ENCODE assay signal across 22 cellular contexts in genomic region chr2:241232736-241233575, GRCh38. TPM values are rescaled to one million over a fixed set of nuclear protein-coding genes. Genes with fewer than 3 reads are reported as not detected.
DNase-seq lines count a peak whose midpoint lies in the region; ATAC-seq, FAIRE-seq and TF ChIP-seq lines count a peak whose summit lies in the region.
"Had no signal": no experiment of that assay in that cellular context is flagged by ENCODE, and none has a peak within 500 bp of the region (broad histone marks: within the 10 kb centered on the region; RNA-seq: fewer than 3 reads in every experiment).

No MANE protein-coding gene starts in this region.

- DNase-seq in NCI-H2107 treated with DMSO at 0.1 percent for 48 hours (lab: John Stamatoyannopoulos, UW; ENCODE audit: unreplicated experiment) (peak; percentile 26), NCI-H2107 (lab: John Stamatoyannopoulos, UW) (no peak), DMS53 (lab: John Stamatoyannopoulos, UW) (peak; percentile 91), K562 (ENCODE audit: extremely low read depth in 1 of 4, low spot score in 3 of 4) (no peak), nephron progenitor cell (no peak), NCI-H187 treated with DMSO at 0.1 percent for 48 hours (lab: John Stamatoyannopoulos, UW) (no peak), DMS 273 (lab: John Stamatoyannopoulos, UW; ENCODE audit: unreplicated experiment) (no peak)
- DNase-seq: activated CD4-positive, alpha-beta T cell treated with anti-CD3 and anti-CD28 coated beads for 48 hours; activated naive CD4-positive, alpha-beta T cell treated with anti-CD3 and anti-CD28 coated beads, Interleukin-2, amount 10 ng/mL, durations not matched to agents 7 days and 5 days; GF-D8; glutamatergic neuron; NCI-H1694; NCI-H526; stimulated activated naive CD4-positive, alpha-beta T cell treated with Interleukin-2 at 50 U/mL for 16 hours; transverse colon had no signal

- no peaks in the 10 kb centered on the region for H3K9me3 Mint-ChIP-seq in nephron progenitor cell
- H3K9me3 Mint-ChIP-seq: activated naive CD4-positive, alpha-beta T cell treated with anti-CD3 and anti-CD28 coated beads, Interleukin-2, amount 10 ng/mL, durations not matched to agents 7 days and 5 days had no signal

- H3K27me3 Mint-ChIP-seq in nephron progenitor cell (ENCODE audit: low read depth, poor library complexity), result no peaks in the 10 kb centered on the region
- H3K27me3 Mint-ChIP-seq: activated naive CD4-positive, alpha-beta T cell treated with anti-CD3 and anti-CD28 coated beads, Interleukin-2, amount 10 ng/mL, durations not matched to agents 7 days and 5 days had no signal

- BruUV-seq in K562 (replicated peaks; lab: Mats Ljungman, UMichigan), result no TSS peak

- H3K4me3 Mint-ChIP-seq in nephron progenitor cell, result no peak overlapping the region
- H3K4me3 Mint-ChIP-seq: activated naive CD4-positive, alpha-beta T cell treated with anti-CD3 and anti-CD28 coated beads, Interleukin-2, amount 10 ng/mL, durations not matched to agents 7 days and 5 days had no signal

- intact Hi-C loops in K562 (cut with micrococcal nuclease), result no loop called here

- H3K36me3 ChIP-seq in K562 (ENCODE audit: control insufficient read depth, insufficient read depth, low read length), result peaks cover 86% of the 10 kb centered on the region; the same call in 2 of the 3 replicates
- H3K36me3 ChIP-seq: ovary had no signal

- no peaks in the 10 kb centered on the region for H3K9me3 ChIP-seq in K562 (replicated peaks; ENCODE audit: control insufficient read depth, insufficient read depth, low read depth, low read length)
- H3K9me3 ChIP-seq: ascending aorta, HAP-1, ovary, transverse colon had no signal

- POLR2A ChIA-PET in K562 (lab: Yijun Ruan, JAX), result interaction anchor here (0.6 to 0.9 kb wide), 4 partner anchors 18 to 120 kb away, joined by 3 read pairs; no protein-coding TSS in a partner anchor

- in situ Hi-C loops in K562 (cut with MboI), result no loop called here

- H4K20me1 ChIP-seq in K562 (replicated peaks; ENCODE audit: control insufficient read depth, insufficient read depth, low read length), result peaks cover 7% of the 10 kb centered on the region; the same call in 1 of the 2 replicates

- peaks cover 0 to 12% of the 10 kb centered on the region in 2 experiments; a peak in 3 of 5 replicates for H3K4me1 ChIP-seq in K562 (replicated peaks in 1 of 2; ENCODE audit: control insufficient read depth in 2 of 2, insufficient read depth in 2 of 2, low read length in 2 of 2)
- H3K4me1 ChIP-seq: ascending aorta, HAP-1, transverse colon had no signal

- H3K4me3 ChIP-seq in K562, result no peak overlapping the region
- H3K4me3 ChIP-seq: ascending aorta, HAP-1, ovary, transverse colon had no signal

- no peaks in the 10 kb centered on the region for H3K27me3 ChIP-seq in K562 (ENCODE audit: control insufficient read depth in 2 of 2, insufficient read depth in 2 of 2, low read length in 2 of 2)
- H3K27me3 ChIP-seq: ascending aorta, ovary, transverse colon had no signal

- no peak; the same call in 1 of the 2 replicates for TF ChIP-seq POLR2A in K562 (conservative IDR thresholded peaks at IDR 0.05)

- H3K27ac Mint-ChIP-seq in nephron progenitor cell, result peak overlapping the region; percentile 71
- H3K27ac Mint-ChIP-seq: activated naive CD4-positive, alpha-beta T cell treated with anti-CD3 and anti-CD28 coated beads, Interleukin-2, amount 10 ng/mL, durations not matched to agents 7 days and 5 days had no signal

- no peak for FAIRE-seq in K562 (lab: Jason Lieb, UNC)
- FAIRE-seq: D721Med, TTC549 had no signal

- CTCF ChIA-PET in K562 (lab: Yijun Ruan, JAX; ENCODE audit: low intra/inter-chr PET ratio), result no interaction called here

- peaks cover 2% of the 10 kb centered on the region for H3K9me1 ChIP-seq in K562 (ENCODE audit: control insufficient read depth, insufficient read depth, low read length)

- no peak overlapping the region for H2AFZ ChIP-seq in K562 (ENCODE audit: low read depth, low read length)

- ATAC-seq in K562 (no peak), GM21576 (IDR thresholded peaks at IDR 0.05; ENCODE audit: unreplicated experiment) (no peak)
- ATAC-seq: sciatic nerve had no signal

- H3K4me1 Mint-ChIP-seq in nephron progenitor cell, result peaks cover 9% of the 10 kb centered on the region
- H3K4me1 Mint-ChIP-seq: activated naive CD4-positive, alpha-beta T cell treated with anti-CD3 and anti-CD28 coated beads, Interleukin-2, amount 10 ng/mL, durations not matched to agents 7 days and 5 days had no signal

- TF ChIP-seq CTCF in K562 (IDR thresholded peaks at IDR 0.05 in 2 of 3, conservative IDR thresholded peaks at IDR 0.05 in 1 of 3; ENCODE audit: insufficient read depth in 2 of 3, low read depth in 1 of 3, low read length in 3 of 3) (no peak), nephron progenitor cell (IDR thresholded peaks at IDR 0.05) (no peak)

- H3K79me2 ChIP-seq in K562 (ENCODE audit: control insufficient read depth, insufficient read depth, low read length), result no peaks in the 10 kb centered on the region

- no peak overlapping the region for H3K9ac ChIP-seq in K562 (ENCODE audit: insufficient read depth in 1 of 2, low read depth in 2 of 2, low read length in 2 of 2)

- WGBS in K562 (ENCODE audit: insufficient coverage, low coverage, missing lambda C conversion rate), result 92% methylated on average over 5 of the region's 13 CpGs

- no peak for TF ChIP-seq EP300 in K562 (IDR thresholded peaks at IDR 0.05; ENCODE audit: low read length)

- H3K4me2 ChIP-seq in K562 (ENCODE audit: insufficient read depth, low read length), result no peak overlapping the region

- peaks cover 73% of the 10 kb centered on the region for H3K36me3 Mint-ChIP-seq in nephron progenitor cell (ENCODE audit: low read depth)

- no peak for TF ChIP-seq RAD21 in K562 (CRISPR knock-in tag; conservative IDR thresholded peaks at IDR 0.05 in 1 of 2, IDR thresholded peaks at IDR 0.05 in 1 of 2)

- no peak overlapping the region for H3K27ac ChIP-seq in K562 (ENCODE audit: extremely low read depth, low read depth, low read length)
- H3K27ac ChIP-seq: ascending aorta, ovary, transverse colon had no signal

TF ChIP-seq in K562, 482 proteins besides CTCF, POLR2A, EP300 and RAD21:
- no peak for TF ChIP-seq ZNF431 (CRISPR knock-in tag; IDR thresholded peaks at IDR 0.05)
- TF ChIP-seq ZC3H8 (IDR thresholded peaks at IDR 0.05), result no peak
- no peak for TF ChIP-seq ZNF23 (CRISPR knock-in tag; IDR thresholded peaks at IDR 0.05)
- TF ChIP-seq PRMT5 (CRISPR knock-in tag; IDR thresholded peaks at IDR 0.05), result no peak
- peak; percentile 41; the same call in 1 of the 2 replicates for TF ChIP-seq POLR2G (IDR thresholded peaks at IDR 0.05; ENCODE audit: low read depth, low read length)
- TF ChIP-seq HBP1 (CRISPR knock-in tag; IDR thresholded peaks at IDR 0.05), result no peak
- no peak for TF ChIP-seq ZNF24 (IDR thresholded peaks at IDR 0.05)
- no peak for TF ChIP-seq ZBTB34 (CRISPR knock-in tag; IDR thresholded peaks at IDR 0.05)
- TF ChIP-seq PTBP1 (IDR thresholded peaks at IDR 0.05; ENCODE audit: low read depth, low read length), result no peak

RNA-seq across cellular contexts. Expression of gene ANO7, which starts 44.5 kb away (rescaled TPM):
- 12.7 and 25.7 TPM in 2 replicates for total RNA-seq in K562 (2011; cell fraction: chromatin; rRNA removed; ENCODE audit: low replicate concordance)
- 12.8 and 13.2 TPM in 2 replicates for total RNA-seq in K562 (2011; cell fraction: nucleolus; rRNA removed)
- 13.3 and 13.8 TPM in 2 replicates for total RNA-seq in K562 (2011; cell fraction: nucleoplasm; rRNA removed)
- total RNA-seq in K562 (2014; rRNA removed) (1.3 and 1.7 TPM in 2 replicates), K562 (2014; rRNA removed; fragmentation: Illumina TruSeq; extraction: Trizol) (0.67 and 0.91 TPM in 2 replicates), K562 (2015; rRNA removed; fragmentation: Illumina TruSeq; extraction: Trizol) (1.1 TPM in 2 replicates), K562 (2021) (4.1 and 5.1 TPM in 2 replicates)
- polyA plus RNA-seq in K562 (2011; rRNA removed) (0.59 and 0.81 TPM in 2 replicates), K562 (2014; fragmentation: Illumina TruSeq; extraction: Trizol) (1.9 and 3.2 TPM in 2 replicates), K562 (2014; fragmentation: Nextera tagmentation; extraction: Ambion mirVana) (under 1 TPM; 0.28 to 0.46 TPM), K562 (2014; rRNA removed) (1.9 and 2.9 TPM in 2 replicates)
- polyA plus RNA-seq in K562 (2011; cell fraction: cytosol; rRNA removed), result 1.0 and 2.4 TPM in 2 replicates
- 2.5 and 4.8 TPM in 2 replicates for polyA plus RNA-seq in K562 (2011; cell fraction: nucleus; rRNA removed)
- polyA plus RNA-seq in K562 (2012), result 1.6 and 2.3 TPM in 2 replicates
- 0.75 and 1.7 TPM in 2 replicates for polyA minus RNA-seq in K562 (2011; rRNA and poly(A)+ RNA removed)
- polyA minus RNA-seq in K562 (2011; cell fraction: cytosol; rRNA and poly(A)+ RNA removed), result 3.9 and 4.2 TPM in 2 replicates
- polyA minus RNA-seq in K562 (2011; cell fraction: nucleus; rRNA and poly(A)+ RNA removed), result 2.3 and 3.2 TPM in 2 replicates

Comparison
In these comparisons a context has a peak if more than half of its experiments do, and no peak if none do; other contexts are left out.
1. DNase-seq: peak in NCI-H2107 treated with DMSO at 0.1 percent for 48 hours (single experiment) and DMS53 (single experiment); none in NCI-H2107 (single experiment), K562 (0 of 4), nephron progenitor cell (single experiment), NCI-H187 treated with DMSO at 0.1 percent for 48 hours (single experiment) and DMS 273 (single experiment).